ENCODE assay signal across 13 cellular contexts in genomic region chr17:14330492-14330920, GRCh38. TPM values are rescaled to one million over a fixed set of nuclear protein-coding genes. Genes with fewer than 3 reads are reported as not detected.
DNase-seq lines count a peak whose midpoint lies in the region; ATAC-seq and TF ChIP-seq lines count a peak whose summit lies in the region.
"Had no signal": no experiment of that assay in that cellular context is flagged by ENCODE, and none has a peak within 500 bp of the region (broad histone marks: within the 10 kb centered on the region; RNA-seq: fewer than 3 reads in every experiment).

No MANE protein-coding gene starts in this region.

- no peak for TF ChIP-seq POLR2A in tibial nerve (IDR thresholded peaks at IDR 0.05)

- H3K27me3 ChIP-seq in lower lobe of right lung (ENCODE audit: low read depth) = no peaks in the 10 kb centered on the region
- H3K27me3 ChIP-seq in tibial nerve = no peaks in the 10 kb centered on the region
- H3K27me3 ChIP-seq: cardiac muscle cell had no signal

- no peak overlapping the region for H3K27ac ChIP-seq in lower lobe of right lung
- H3K27ac ChIP-seq in tibial nerve = no peak overlapping the region
- H3K27ac ChIP-seq: cardiac muscle cell, psoas muscle had no signal

- WGBS in tibial nerve, 2 donors = 25 to 28% methylated on average over 7 of the region's 7 CpGs

- H3K4me3 ChIP-seq in lower lobe of right lung (no peak overlapping the region), tibial nerve (no peak overlapping the region)
- H3K4me3 ChIP-seq: cardiac muscle cell, psoas muscle had no signal

- no peaks in the 10 kb centered on the region for H3K9me3 Mint-ChIP-seq in chondrocyte (ENCODE audit: low read depth)

- no peak for TF ChIP-seq CTCF in chondrocyte (IDR thresholded peaks at IDR 0.05)
- TF ChIP-seq CTCF in lower lobe of right lung (IDR thresholded peaks at IDR 0.05) = no peak
- TF ChIP-seq CTCF in tibial nerve (IDR thresholded peaks at IDR 0.05) = no peak

- H3K36me3 ChIP-seq in lower lobe of right lung = no peaks in the 10 kb centered on the region
- no peaks in the 10 kb centered on the region for H3K36me3 ChIP-seq in tibial nerve
- H3K36me3 ChIP-seq: cardiac muscle cell had no signal

- H3K27ac Mint-ChIP-seq in chondrocyte (ENCODE audit: unreplicated experiment) = peak overlapping the region; percentile 13
- H3K27ac Mint-ChIP-seq: activated CD8-positive, alpha-beta memory T cell treated with anti-CD3 and anti-CD28 coated beads, Interleukin-2, amount 10 ng/mL, durations not matched to agents 7 days and 5 days had no signal

- H3K4me1 Mint-ChIP-seq in chondrocyte (ENCODE audit: low read depth) = peaks cover 41% of the 10 kb centered on the region

- DNase-seq in left ventricle myocardium superior (no peak), Right ventricle myocardium inferior (ENCODE audit: missing footprints) (no peak), chondrocyte (ENCODE audit: low spot score) (no peak), lower lobe of right lung (no peak), tibial nerve (ENCODE audit: low spot score in 2 of 2) (no peak), A172 (ENCODE audit: low spot score) (no peak), SW 1271 (lab: John Stamatoyannopoulos, UW) (no peak)
- DNase-seq in stimulated activated CD4-positive, alpha-beta T cell treated with anti-CD3 and anti-CD28 coated beads, Interleukin-1b, Interleukin-23, amount 100 ng/mL, for 48 hours = no peak
- DNase-seq: activated CD8-positive, alpha-beta memory T cell treated with anti-CD3 and anti-CD28 coated beads, Interleukin-2, amount 10 ng/mL, durations not matched to agents 7 days and 5 days; foreskin melanocyte; left colon; psoas muscle had no signal

- TF ChIP-seq EP300 in tibial nerve (IDR thresholded peaks at IDR 0.05) = no peak

- H3K4me3 Mint-ChIP-seq in chondrocyte (ENCODE audit: unreplicated experiment) = no peak overlapping the region
- H3K4me3 Mint-ChIP-seq: activated CD8-positive, alpha-beta memory T cell treated with anti-CD3 and anti-CD28 coated beads, Interleukin-2, amount 10 ng/mL, durations not matched to agents 7 days and 5 days had no signal

- H3K9me3 ChIP-seq in lower lobe of right lung (no peaks in the 10 kb centered on the region), tibial nerve (no peaks in the 10 kb centered on the region)
- H3K9me3 ChIP-seq: psoas muscle had no signal

- H3K4me1 ChIP-seq in lower lobe of right lung (no peaks in the 10 kb centered on the region), tibial nerve (no peaks in the 10 kb centered on the region)
- H3K4me1 ChIP-seq: psoas muscle had no signal

- H3K36me3 Mint-ChIP-seq in chondrocyte (ENCODE audit: low read depth) = no peaks in the 10 kb centered on the region

- no peaks in the 10 kb centered on the region for H3K27me3 Mint-ChIP-seq in chondrocyte (ENCODE audit: low read depth)
- H3K27me3 Mint-ChIP-seq: activated CD8-positive, alpha-beta memory T cell treated with anti-CD3 and anti-CD28 coated beads, Interleukin-2, amount 10 ng/mL, durations not matched to agents 7 days and 5 days had no signal

- peak; percentile 35 for ATAC-seq in left ventricle myocardium superior
- no peak for ATAC-seq in Right ventricle myocardium inferior
- ATAC-seq in lower lobe of right lung = peak; percentile 45 to 69
- ATAC-seq: activated CD8-positive, alpha-beta memory T cell treated with anti-CD3 and anti-CD28 coated beads, Interleukin-2, amount 10 ng/mL, durations not matched to agents 7 days and 5 days; left colon; psoas muscle had no signal

- intact Hi-C loops in left ventricle myocardium superior (cut with micrococcal nuclease) (no loop called here), Right ventricle myocardium inferior (cut with DNase I) (no loop called here), lower lobe of right lung (cut with DNase I) (no loop called here)

RNA-seq across cellular contexts. Expression of gene HS3ST3B1, which starts 29.6 kb away (rescaled TPM):
- total RNA-seq in left ventricle myocardium superior = 1.7 TPM
- 1.5 TPM for total RNA-seq in Right ventricle myocardium inferior
- 25.6 to 45.6 TPM (median 27.1 TPM) in 3 replicates for total RNA-seq in chondrocyte
- 3.4 TPM for total RNA-seq in lower lobe of right lung
- 1 to 10 TPM in 2 of 4 donors, under 1 TPM in 2; 0.39 to 1.1 (median 0.97) TPM for total RNA-seq in tibial nerve
- total RNA-seq in A172 (2014; rRNA removed; shearing (Covaris generic)) = 14.2 and 20.8 TPM in 2 replicates
